1 cellular context compared by ENCODE assay signal in the genomic region with DNA sequence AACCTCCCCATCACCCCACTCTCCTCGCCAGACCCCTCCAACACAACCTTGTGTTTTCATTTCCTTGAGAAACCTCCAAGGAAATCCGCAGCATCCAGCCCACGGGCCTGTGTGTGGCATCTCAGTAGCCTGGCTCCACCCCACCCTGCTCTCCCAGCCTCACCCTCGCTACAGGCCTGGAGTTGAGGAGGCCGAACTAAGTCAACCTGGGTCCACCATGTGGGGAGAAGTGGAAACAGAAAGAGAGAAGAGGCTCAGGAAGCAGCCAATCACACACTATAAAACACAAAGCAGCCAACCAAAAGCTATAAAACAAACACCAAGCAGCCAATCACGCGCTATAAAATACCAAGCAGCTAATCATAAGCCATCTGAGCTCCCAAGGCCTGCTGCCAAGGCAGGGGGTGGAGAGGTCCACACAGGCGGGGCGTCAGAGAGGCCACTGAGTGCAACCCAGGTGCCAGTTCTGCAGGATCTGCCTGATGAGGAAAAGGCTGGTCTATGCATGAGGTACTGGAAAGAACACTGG.
TF ChIP-seq lines count a peak whose summit lies in the region.

No MANE protein-coding gene starts in this region.

TF ChIP-seq in WTC11, 78 proteins besides CTCF, POLR2A, EP300 and RAD21 (continued from another document):
- TF ChIP-seq, protein P1, sequence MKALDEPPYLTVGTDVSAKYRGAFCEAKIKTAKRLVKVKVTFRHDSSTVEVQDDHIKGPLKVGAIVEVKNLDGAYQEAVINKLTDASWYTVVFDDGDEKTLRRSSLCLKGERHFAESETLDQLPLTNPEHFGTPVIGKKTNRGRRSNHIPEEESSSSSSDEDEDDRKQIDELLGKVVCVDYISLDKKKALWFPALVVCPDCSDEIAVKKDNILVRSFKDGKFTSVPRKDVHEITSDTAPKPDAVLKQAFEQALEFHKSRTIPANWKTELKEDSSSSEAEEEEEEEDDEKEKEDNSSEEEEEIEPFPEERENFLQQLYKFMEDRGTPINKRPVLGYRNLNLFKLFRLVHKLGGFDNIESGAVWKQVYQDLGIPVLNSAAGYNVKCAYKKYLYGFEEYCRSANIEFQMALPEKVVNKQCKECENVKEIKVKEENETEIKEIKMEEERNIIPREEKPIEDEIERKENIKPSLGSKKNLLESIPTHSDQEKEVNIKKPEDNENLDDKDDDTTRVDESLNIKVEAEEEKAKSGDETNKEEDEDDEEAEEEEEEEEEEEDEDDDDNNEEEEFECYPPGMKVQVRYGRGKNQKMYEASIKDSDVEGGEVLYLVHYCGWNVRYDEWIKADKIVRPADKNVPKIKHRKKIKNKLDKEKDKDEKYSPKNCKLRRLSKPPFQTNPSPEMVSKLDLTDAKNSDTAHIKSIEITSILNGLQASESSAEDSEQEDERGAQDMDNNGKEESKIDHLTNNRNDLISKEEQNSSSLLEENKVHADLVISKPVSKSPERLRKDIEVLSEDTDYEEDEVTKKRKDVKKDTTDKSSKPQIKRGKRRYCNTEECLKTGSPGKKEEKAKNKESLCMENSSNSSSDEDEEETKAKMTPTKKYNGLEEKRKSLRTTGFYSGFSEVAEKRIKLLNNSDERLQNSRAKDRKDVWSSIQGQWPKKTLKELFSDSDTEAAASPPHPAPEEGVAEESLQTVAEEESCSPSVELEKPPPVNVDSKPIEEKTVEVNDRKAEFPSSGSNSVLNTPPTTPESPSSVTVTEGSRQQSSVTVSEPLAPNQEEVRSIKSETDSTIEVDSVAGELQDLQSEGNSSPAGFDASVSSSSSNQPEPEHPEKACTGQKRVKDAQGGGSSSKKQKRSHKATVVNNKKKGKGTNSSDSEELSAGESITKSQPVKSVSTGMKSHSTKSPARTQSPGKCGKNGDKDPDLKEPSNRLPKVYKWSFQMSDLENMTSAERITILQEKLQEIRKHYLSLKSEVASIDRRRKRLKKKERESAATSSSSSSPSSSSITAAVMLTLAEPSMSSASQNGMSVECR (CRISPR knock-in tag; IDR thresholded peaks at IDR 0.05; ENCODE audit: borderline replicate concordance), result no peak
- TF ChIP-seq ZNF281 (CRISPR knock-in tag; IDR thresholded peaks at IDR 0.05) (no peak), CDX4 (CRISPR knock-in tag; IDR thresholded peaks at IDR 0.05; ENCODE audit: borderline replicate concordance) (no peak), FOXK1 (CRISPR knock-in tag; IDR thresholded peaks at IDR 0.05) (no peak), USF1 (CRISPR knock-in tag; IDR thresholded peaks at IDR 0.05) (no peak), ZNF396 (CRISPR knock-in tag; IDR thresholded peaks at IDR 0.05; ENCODE audit: borderline replicate concordance) (no peak)
